Comparison of ENCODE assay signal across 8 cellular contexts in genomic region chr5:37838152-37838932, GRCh38. TPM values are rescaled to one million over a fixed set of nuclear protein-coding genes. Genes with fewer than 3 reads are reported as not detected.
A peak's percentile ranks its signal among the peaks of the same experiment; 100 is the strongest.
DNase-seq lines count a peak whose midpoint lies in the region; ATAC-seq, FAIRE-seq and TF ChIP-seq lines count a peak whose summit lies in the region.

No MANE protein-coding gene starts in this region.

- no peak for TF ChIP-seq EP300 in H1 (IDR thresholded peaks at IDR 0.05; ENCODE audit: borderline replicate concordance in 1 of 2, low read depth in 2 of 2, low read length in 2 of 2)

- H2BK12ac ChIP-seq in H1 (ENCODE audit: low read depth, low read length): peak overlapping the region; percentile 40; the same call in 1 of the 2 replicates

- H3K79me2 ChIP-seq in H1 (ENCODE audit: control insufficient read depth in 1 of 2, insufficient read depth in 2 of 2, low read length in 2 of 2): no peaks in the 10 kb centered on the region

- peaks cover 8 to 32% (median 16%) of the 10 kb centered on the region in 4 experiments for H3K4me1 ChIP-seq in H1 (replicated peaks in 1 of 4; ENCODE audit: control insufficient read depth in 3 of 4, insufficient read depth in 4 of 4, low read length in 3 of 4)

- CTCF ChIA-PET in H1 (lab: Charles Lee; ENCODE audit: partially characterized antibody): interaction anchor here (0.6 to 1.8 kb wide), 12 partner anchors 8 to 353 kb away, joined by 3 to 13 read pairs (median 4); no protein-coding TSS in a partner anchor

- 5% methylated on average over 39 of the region's 47 CpGs; no CpG with 5 or more reads in 1 of the 2 experiments for WGBS in H1 (ENCODE audit: extremely low coverage in 1 of 2, insufficient coverage in 1 of 2, insufficient read length in 1 of 2, insufficient replicate concordance in 2 of 2, low coverage in 1 of 2, low lambda C conversion rate in 2 of 2, missing lambda C conversion rate in 1 of 2), 2 experiments

- no peak overlapping the region for H3K14ac ChIP-seq in H1 (ENCODE audit: insufficient read length)

- peak; percentile 5 to 20; a peak in 2 of 4 replicates for TF ChIP-seq RAD21 in H1 (IDR thresholded peaks at IDR 0.05 in 1 of 2, conservative IDR thresholded peaks at IDR 0.05 in 1 of 2; ENCODE audit: low read depth in 2 of 2, low read length in 2 of 2)

- H2AK5ac ChIP-seq in H1 (ENCODE audit: low read depth, low read length): no peak overlapping the region

- H3K4me3 ChIP-seq in H1 (ENCODE audit: extremely low read depth in 1 of 4, insufficient read depth in 2 of 4, low read depth in 3 of 4, low read length in 4 of 4): peak overlapping the region; percentile 35 to 59 (median 48); a peak in 7 of 8 replicates

- H3K27me3 ChIP-seq in H1 (replicated peaks in 1 of 4; ENCODE audit: control insufficient read depth in 3 of 4, extremely low read depth in 1 of 4, insufficient read depth in 3 of 4, low read length in 3 of 4): peaks cover 56 to 93% (median 88%) of the 10 kb centered on the region in 4 experiments

- H4K8ac ChIP-seq in H1 (ENCODE audit: extremely low read depth, insufficient read depth, low read length): no peak overlapping the region

- H2BK20ac ChIP-seq in H1 (ENCODE audit: low read length): no peak overlapping the region; the same call in 1 of the 2 replicates

- no peak overlapping the region for H2AFZ ChIP-seq in H1 (ENCODE audit: low read length)

- H4K20me1 ChIP-seq in H1 (replicated peaks in 1 of 2; ENCODE audit: control insufficient read depth in 1 of 2, insufficient read depth in 2 of 2, low read length in 2 of 2): no peaks in the 10 kb centered on the region

- H3K23me2 ChIP-seq in H1 (ENCODE audit: low read depth, low read length): peaks cover 25% of the 10 kb centered on the region

- TF ChIP-seq POLR2A in H1 (IDR thresholded peaks at IDR 0.05; ENCODE audit: control extremely low read depth in 1 of 2, low read depth in 2 of 2, low read length in 2 of 2): no peak

- no peak overlapping the region for H3K4ac ChIP-seq in H1 (replicated peaks; ENCODE audit: insufficient read length, low read depth, low read length)

- POLR2A ChIA-PET in H1 (lab: Charles Lee; ENCODE audit: partially characterized antibody): interaction anchor here (1.1 kb wide), 1 partner anchor 164 kb away, joined by 3 read pairs; no protein-coding TSS in a partner anchor

- no peak overlapping the region for H2BK5ac ChIP-seq in H1 (ENCODE audit: low read depth, low read length)

- H4K91ac ChIP-seq in H1 (replicated peaks; ENCODE audit: insufficient read length, low read length): no peak overlapping the region

- no peak overlapping the region for H3K56ac ChIP-seq in H1 (replicated peaks; ENCODE audit: insufficient read length, low read depth, low read length)

- peak overlapping the region; percentile 86 to 87 for H3K4me2 ChIP-seq in H1 (ENCODE audit: insufficient read depth in 1 of 2, low read depth in 2 of 2, low read length in 2 of 2)

- peak overlapping the region; percentile 72; the same call in 1 of the 2 replicates for H3K18ac ChIP-seq in H1 (ENCODE audit: extremely low read depth, low read length)

- ATAC-seq in HG03354 (IDR thresholded peaks at IDR 0.05; ENCODE audit: poor library complexity, severe bottlenecking, unreplicated experiment): no peak

- no peak overlapping the region for H3K23ac ChIP-seq in H1 (ENCODE audit: insufficient read length)

- TF ChIP-seq CTCF in H1 (IDR thresholded peaks at IDR 0.05; ENCODE audit: control extremely low read depth in 1 of 3, insufficient read depth in 1 of 3, low read depth in 1 of 3, low read length in 3 of 3): peak in 1 of 3 experiments; percentile 46; a peak in 1 of 4 replicates

- no peaks in the 10 kb centered on the region for H3K79me1 ChIP-seq in H1 (ENCODE audit: low read depth, low read length)

- no peaks in the 10 kb centered on the region; a peak in 1 of 4 replicates for H3K9me3 ChIP-seq in H1 (ENCODE audit: insufficient read depth in 2 of 2, low read depth in 1 of 2, low read length in 1 of 2)

- no peak overlapping the region for H4K5ac ChIP-seq in H1 (ENCODE audit: insufficient read length, low read depth, low read length)

- no peak for FAIRE-seq in H1 (lab: Jason Lieb, UNC)

- H2BK15ac ChIP-seq in H1 (ENCODE audit: low read length): no peak overlapping the region

- DNase-seq in DMS53 (lab: John Stamatoyannopoulos, UW) (peak; percentile 64), DMS53 treated with DMSO at 0.1 percent for 48 hours (lab: John Stamatoyannopoulos, UW; ENCODE audit: unreplicated experiment) (no peak), NCI-H460 (ENCODE audit: extremely low read depth, low read depth) (peak; percentile 30), H1 (ENCODE audit: low read depth in 1 of 2, low spot score in 2 of 2) (peak in 1 of 2 experiments; percentile 70), myocyte (ENCODE audit: low read depth) (peak; percentile 72), NCI-H2171 (lab: John Stamatoyannopoulos, UW) (no peak), SIG-M5 (lab: John Stamatoyannopoulos, UW) (no peak)

- H3K9ac ChIP-seq in H1 (replicated peaks in 1 of 4; ENCODE audit: extremely low read depth in 1 of 4, low read depth in 3 of 4, low read length in 3 of 4): no peak overlapping the region

- no peak overlapping the region for H2BK120ac ChIP-seq in H1 (replicated peaks; ENCODE audit: low read depth, low read length)

- H3K36me3 ChIP-seq in H1 (ENCODE audit: control insufficient read depth in 2 of 4, insufficient read depth in 4 of 4, low read length in 3 of 4): peaks cover 0 to 6% (median 0%) of the 10 kb centered on the region in 4 experiments; a peak in 1 of 8 replicates

- no peak overlapping the region for H3K27ac ChIP-seq in H1 (ENCODE audit: low read depth, low read length)

TF ChIP-seq in H1, 55 proteins besides CTCF, POLR2A, EP300 and RAD21:
- TF ChIP-seq HDAC2 (IDR thresholded peaks at IDR 0.05; ENCODE audit: borderline replicate concordance in 1 of 2, low read depth in 2 of 2, low read length in 2 of 2): no peak
- TF ChIP-seq JUN (IDR thresholded peaks at IDR 0.05; ENCODE audit: low read depth, low read length): no peak
- TF ChIP-seq E2F6 (IDR thresholded peaks at IDR 0.05): peak; percentile 83
- TF ChIP-seq RNF2 (IDR thresholded peaks at IDR 0.05; ENCODE audit: borderline replicate concordance, low read depth, low read length, missing control alignments, poor library complexity, severe bottlenecking): peak; percentile 17
- TF ChIP-seq SIN3A (conservative IDR thresholded peaks at IDR 0.05 in 1 of 2, IDR thresholded peaks at IDR 0.05 in 1 of 2; ENCODE audit: low read depth in 1 of 2, low read length in 2 of 2): 0 out of 4 replicates have a peak, but pooled peaks of 1 of the 2 experiments have one; percentile 4
- TF ChIP-seq CBX8 (IDR thresholded peaks at IDR 0.05; ENCODE audit: borderline replicate concordance, low read depth, low read length): no peak
- peak; percentile 79 for TF ChIP-seq SUZ12 (IDR thresholded peaks at IDR 0.05; ENCODE audit: low read length)

RNA-seq across cellular contexts. Expression of gene GDNF, which starts 1.5 kb away (rescaled TPM):
- total RNA-seq in NCI-H460 (2014; rRNA removed; shearing (Covaris generic)): not detected in 2 replicates
- polyA plus RNA-seq in NCI-H460 (2014; cell fraction: nucleus; rRNA removed): not detected in 2 replicates
- total RNA-seq in H1 (2021; fragmentation: NEBNext Ultra II Directional; extraction: Animal tissue kit (Norgen Biotek cat#: 25700)): 1.7 and 2.0 TPM in 2 replicates
- 0.15 and 0.31 TPM in 2 replicates for polyA plus RNA-seq in H1 (2011; rRNA removed)
- 0.22 TPM for polyA plus RNA-seq in H1 (2011; cell fraction: cytosol; rRNA removed)
- polyA plus RNA-seq in H1 (2011; cell fraction: nucleus; rRNA removed): 0.43 TPM
- polyA plus RNA-seq in H1 (2012, experiment 1 of 2): 0.33 to 0.62 TPM (median 0.38 TPM) in 4 replicates
- 0.14 TPM for polyA plus RNA-seq in H1 (2012, experiment 2 of 2)
- 0.89 TPM for polyA plus RNA-seq in H1 (2013, experiment 1 of 2)
- 0.46 TPM for polyA plus RNA-seq in H1 (2013, experiment 2 of 2)
- polyA minus RNA-seq in H1 (2011; rRNA and poly(A)+ RNA removed): 0.15 and 0.47 TPM in 2 replicates
- polyA minus RNA-seq in H1 (2011; cell fraction: cytosol; rRNA and poly(A)+ RNA removed): not detected
- polyA minus RNA-seq in H1 (2011; cell fraction: nucleus; rRNA and poly(A)+ RNA removed): 0.70 TPM
- 2.7 and 2.9 TPM in 2 replicates for total RNA-seq in myocyte
- polyA plus RNA-seq in myocyte (2012): 6.4 TPM

Comparison
In these comparisons a context has a peak if more than half of its experiments do, and no peak if none do; other contexts are left out.
1. DNase-seq: peak in DMS53 (single experiment), NCI-H460 (single experiment) and myocyte (single experiment); none in DMS53 treated with DMSO at 0.1 percent for 48 hours (single experiment), NCI-H2171 (single experiment) and SIG-M5 (single experiment).